In genomic region chr11:71977743-71978418, GRCh38 we compare ENCODE assay signal across 8 cellular contexts. TPM values are rescaled to one million over a fixed set of nuclear protein-coding genes. Genes with fewer than 3 reads are reported as not detected.
A peak's percentile ranks its signal among the peaks of the same experiment; 100 is the strongest.
DNase-seq lines count a peak whose midpoint lies in the region; ATAC-seq and TF ChIP-seq lines count a peak whose summit lies in the region.

No MANE protein-coding gene starts in this region.

- peaks cover 13% of the 10 kb centered on the region; the same call in 1 of the 2 replicates for H3K79me2 ChIP-seq in GM23248 (ENCODE audit: insufficient read depth)

- peak overlapping the region; percentile 70 to 93 (median 81) for H3K27ac Mint-ChIP-seq in CD14-positive monocyte

- in situ Hi-C loops in GM23248 (cut with MboI), result no loop called here

- H4K20me1 ChIP-seq in GM23248 (ENCODE audit: insufficient read depth), result no peaks in the 10 kb centered on the region

- 41 to 46% methylated on average over 7 of the region's 7 CpGs for WGBS in GM23248 (ENCODE audit: low coverage in 1 of 2, low lambda C conversion rate in 2 of 2, missing lambda C conversion rate in 2 of 2), 2 experiments

- TF ChIP-seq CTCF in CD14-positive monocyte (IDR thresholded peaks at IDR 0.05) (peak; percentile 75), fibroblast of pulmonary artery (IDR thresholded peaks at IDR 0.05; ENCODE audit: low read length, missing control alignments) (peak; percentile 75)

- no peaks in the 10 kb centered on the region for H3K9me3 ChIP-seq in GM23248 (ENCODE audit: low read depth)

- no peaks in the 10 kb centered on the region for H3K9me2 ChIP-seq in GM23248 (ENCODE audit: insufficient read depth)

- 0 out of 2 replicates have a peak, but pooled peaks cover 9% of the 10 kb centered on the region for H3K4me1 ChIP-seq in GM23248 (ENCODE audit: insufficient read depth)

- peaks cover 13% of the 10 kb centered on the region; the same call in 1 of the 2 replicates for H3F3A ChIP-seq in GM23248 (ENCODE audit: insufficient read depth)

- no peak overlapping the region for H3K4me3 Mint-ChIP-seq in CD14-positive monocyte

- no peak overlapping the region for H2AFZ ChIP-seq in GM23248

- H3K4me1 Mint-ChIP-seq in CD14-positive monocyte, result peaks cover 8% of the 10 kb centered on the region

- no peak overlapping the region for H3K27ac ChIP-seq in GM23248

- no peaks in the 10 kb centered on the region for H3K9me3 Mint-ChIP-seq in CD14-positive monocyte

- no peak overlapping the region for H3K9ac ChIP-seq in GM23248

- H3K27me3 Mint-ChIP-seq in CD14-positive monocyte (ENCODE audit: low read depth in 3 of 3), result peaks cover 0 to 3% (median 0%) of the 10 kb centered on the region in 3 donors

- peaks cover 6% of the 10 kb centered on the region; the same call in 1 of the 2 replicates for H3K36me3 ChIP-seq in GM23248 (ENCODE audit: low read depth)

- H3K36me3 Mint-ChIP-seq in CD14-positive monocyte, result peaks cover 39 to 44% of the 10 kb centered on the region in 2 donors

- no peak for ATAC-seq in HG03378 (IDR thresholded peaks at IDR 0.05; ENCODE audit: unreplicated experiment)

- no peak overlapping the region for H3K4me3 ChIP-seq in GM23248
- no peak overlapping the region for H3K4me3 ChIP-seq in fibroblast of pulmonary artery (replicated peaks; ENCODE audit: low read depth, low read length)

- no peaks in the 10 kb centered on the region for H3K27me3 ChIP-seq in GM23248 (replicated peaks; ENCODE audit: insufficient read depth)

- intact Hi-C loops in CD14-positive monocyte (cut with micrococcal nuclease), result loop anchor here (5.0 kb wide), 3 partner anchors 34 to 114 kb away; no protein-coding TSS in a partner anchor

- H3K4me2 ChIP-seq in GM23248 (ENCODE audit: unreplicated experiment), result no peak overlapping the region

- no peak for DNase-seq in CD14-positive monocyte (ENCODE audit: low spot score)
- DNase-seq in GM23248, result peak; percentile 69
- DNase-seq in NCI-H748 treated with DMSO at 0.1 percent for 48 hours (lab: John Stamatoyannopoulos, UW), result peak; percentile 23
- peak; percentile 53 for DNase-seq in activated T-cell treated with anti-CD3 and anti-CD28 coated beads for 4 hours
- DNase-seq in fibroblast of pulmonary artery (ENCODE audit: low read depth), result peak; percentile 71
- peak; percentile 45 for DNase-seq in occipital lobe (lab: John Stamatoyannopoulos, UW)
- DNase-seq in NCI-H774 (lab: John Stamatoyannopoulos, UW), result no peak

RNA-seq across cellular contexts. Expression of gene IL18BP, which starts 20.8 kb away (rescaled TPM):
- polyA plus RNA-seq in CD14-positive monocyte, result 1 to 10 TPM; 7.4 to 8.3 TPM
- total RNA-seq in GM23248 (2014; rRNA removed; shearing (Covaris generic)), result 2.5 and 4.8 TPM in 2 replicates
- polyA plus RNA-seq in GM23248 (2016; fragmentation: Nextera tagmentation; extraction: Ambion mirVana), result 0.14 and 0.44 TPM in 2 replicates
- 2.7 TPM for total RNA-seq in occipital lobe

RNA-seq across cellular contexts. Expression of gene RNF121, which starts 49.0 kb away (rescaled TPM):
- 1 to 10 TPM; 7.7 to 9.2 TPM for polyA plus RNA-seq in CD14-positive monocyte
- total RNA-seq in GM23248 (2014; rRNA removed; shearing (Covaris generic)), result 20.3 and 27.4 TPM in 2 replicates
- polyA plus RNA-seq in GM23248 (2016; fragmentation: Nextera tagmentation; extraction: Ambion mirVana), result 18.1 and 19.9 TPM in 2 replicates
- 16.4 TPM for total RNA-seq in occipital lobe

RNA-seq across cellular contexts. Expression of gene XNDC1N, which starts 49.5 kb away (rescaled TPM):
- polyA plus RNA-seq in CD14-positive monocyte (under 1 TPM; 0.80 to 0.99 TPM), GM23248 (2016; fragmentation: Nextera tagmentation; extraction: Ambion mirVana) (3.3 and 3.9 TPM in 2 replicates)
- 0.38 and 4.6 TPM in 2 replicates for total RNA-seq in GM23248 (2014; rRNA removed; shearing (Covaris generic))
- 6.2 TPM for total RNA-seq in occipital lobe

Comparison
In these comparisons a context has a peak if more than half of its experiments do, and no peak if none do; other contexts are left out.
1. DNase-seq: peak in GM23248 (single experiment), NCI-H748 treated with DMSO at 0.1 percent for 48 hours (single experiment), activated T-cell treated with anti-CD3 and anti-CD28 coated beads for 4 hours (single experiment), fibroblast of pulmonary artery (single experiment) and occipital lobe (single experiment); none in CD14-positive monocyte (single experiment) and NCI-H774 (single experiment).